Comparison of ENCODE assay signal across 26 cellular contexts in the genomic region with DNA sequence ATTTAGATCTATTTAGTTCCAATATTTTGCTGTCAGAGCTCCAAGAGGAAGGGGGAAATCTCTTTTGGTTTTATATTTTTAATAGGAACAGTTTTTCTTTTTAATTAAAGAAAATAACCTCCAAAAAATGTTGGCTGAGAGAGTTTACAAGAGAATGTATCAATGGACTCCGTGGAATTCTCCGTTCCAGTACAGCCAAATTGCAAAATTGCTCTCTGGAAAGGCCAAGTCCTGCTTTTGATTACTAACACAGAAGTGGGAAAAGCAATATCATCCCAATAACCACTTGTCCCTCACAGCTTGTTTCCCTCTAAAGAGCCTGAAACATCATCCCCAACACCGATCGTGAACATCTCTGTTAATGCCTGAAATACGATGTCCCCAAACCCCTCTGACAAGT. TPM values are rescaled to one million over a fixed set of nuclear protein-coding genes. Genes with fewer than 3 reads are reported as not detected.
"Had no signal": no experiment of that assay in that cellular context is flagged by ENCODE, and none has a peak within 500 bp of the region (broad histone marks: within the 10 kb centered on the region; RNA-seq: fewer than 3 reads in every experiment).

No MANE protein-coding gene starts in this region.

- ATAC-seq: activated CD4-positive, CD25-positive, alpha-beta regulatory T cell treated with anti-CD3 and anti-CD28 coated beads, Interleukin-2, amount 50 U/mL, for 24 hours; activated T-cell treated with anti-CD3 and anti-CD28 coated beads, Interleukin-2, amount 50 U/mL, for 72 hours; effector memory CD8-positive, alpha-beta T cell; naive thymus-derived CD8-positive, alpha-beta T cell; psoas muscle; right lobe of liver; stimulated activated effector memory CD8-positive, alpha-beta T cell treated with anti-CD3 and anti-CD28 coated beads, Interleukin-12 subunit alpha, Interleukin-12 subunit beta, amount 100 ng/mL, for 72 hours had no signal

- H3K4me1 ChIP-seq: adrenal gland, psoas muscle, right lobe of liver, stomach, testis had no signal

- H3K9me3 ChIP-seq: adrenal gland, ovary, right lobe of liver, testis had no signal

- H3K4me3 ChIP-seq: adrenal gland, cardiac muscle cell, ovary, psoas muscle, right lobe of liver, smooth muscle cell, stomach, testis, upper lobe of left lung had no signal

- H3K27ac Mint-ChIP-seq: activated naive CD4-positive, alpha-beta T cell treated with anti-CD3 and anti-CD28 coated beads, Interleukin-2, amount 50 U/mL, for 24 hours; activated T-cell treated with anti-CD3 and anti-CD28 coated beads, Interleukin-2, amount 50 U/mL, for 72 hours; effector memory CD8-positive, alpha-beta T cell; naive thymus-derived CD8-positive, alpha-beta T cell; stimulated activated effector memory CD8-positive, alpha-beta T cell treated with anti-CD3 and anti-CD28 coated beads, Interleukin-12 subunit alpha, Interleukin-12 subunit beta, amount 100 ng/mL, for 72 hours; T-helper 1 cell treated with Interleukin-12 subunit alpha and Interleukin-12 subunit beta and Interleukin-4 antibody, amounts not matched to agents 30 μg/mL and 1 μg/mL, for 36 hours had no signal

- H3K36me3 ChIP-seq: adrenal gland, ovary, right lobe of liver, stomach, upper lobe of left lung had no signal

- FAIRE-seq: frontal cortex had no signal

- DNase-seq: activated CD4-positive, alpha-beta T cell treated with anti-CD3 and anti-CD28 coated beads, Interleukin-2, amount 50 U/mL, for 1 hour; activated effector memory CD4-positive, alpha-beta T cell treated with anti-CD3 and anti-CD28 coated beads, Interleukin-2, amount 50 U/mL, for 16 hours; activated T-cell treated with anti-CD3 and anti-CD28 coated beads, Interleukin-2, amount 50 U/mL, for 72 hours; adrenal gland; effector memory CD8-positive, alpha-beta T cell; head of caudate nucleus; kidney glomerular epithelial cell; naive thymus-derived CD8-positive, alpha-beta T cell; ovary; right lobe of liver; stimulated activated CD4-positive, alpha-beta T cell treated with anti-CD3 and anti-CD28 coated beads, Interleukin-4, amount 100 ng/mL, for 24 hours; stomach; testis; upper lobe of left lung had no signal

- H3K27me3 ChIP-seq: cardiac muscle cell, ovary, right lobe of liver, testis, upper lobe of left lung had no signal

- H3K4me2 ChIP-seq: smooth muscle cell had no signal

- H3K9me3 Mint-ChIP-seq: effector memory CD8-positive, alpha-beta T cell; T-helper 1 cell treated with Interleukin-12 subunit alpha and Interleukin-12 subunit beta and Interleukin-4 antibody, amounts not matched to agents 30 μg/mL and 1 μg/mL, for 36 hours had no signal

- H3K4me3 Mint-ChIP-seq: activated naive CD4-positive, alpha-beta T cell treated with anti-CD3 and anti-CD28 coated beads, Interleukin-2, amount 50 U/mL, for 24 hours; activated T-cell treated with anti-CD3 and anti-CD28 coated beads, Interleukin-2, amount 50 U/mL, for 72 hours; effector memory CD8-positive, alpha-beta T cell; naive thymus-derived CD8-positive, alpha-beta T cell; stimulated activated effector memory CD8-positive, alpha-beta T cell treated with anti-CD3 and anti-CD28 coated beads, Interleukin-12 subunit alpha, Interleukin-12 subunit beta, amount 100 ng/mL, for 72 hours; T-helper 1 cell treated with Interleukin-12 subunit alpha and Interleukin-12 subunit beta and Interleukin-4 antibody, amounts not matched to agents 30 μg/mL and 1 μg/mL, for 36 hours had no signal

- H3K4me1 Mint-ChIP-seq: activated naive CD4-positive, alpha-beta T cell treated with anti-CD3 and anti-CD28 coated beads, Interleukin-2, amount 50 U/mL, for 24 hours; naive thymus-derived CD8-positive, alpha-beta T cell; stimulated activated effector memory CD8-positive, alpha-beta T cell treated with anti-CD3 and anti-CD28 coated beads, Interleukin-12 subunit alpha, Interleukin-12 subunit beta, amount 100 ng/mL, for 72 hours had no signal

- H3K36me3 Mint-ChIP-seq: activated naive CD4-positive, alpha-beta T cell treated with anti-CD3 and anti-CD28 coated beads, Interleukin-2, amount 50 U/mL, for 24 hours; naive thymus-derived CD8-positive, alpha-beta T cell; stimulated activated effector memory CD8-positive, alpha-beta T cell treated with anti-CD3 and anti-CD28 coated beads, Interleukin-12 subunit alpha, Interleukin-12 subunit beta, amount 100 ng/mL, for 72 hours had no signal

- H3K27ac ChIP-seq: adrenal gland, cardiac muscle cell, ovary, psoas muscle, right lobe of liver, stomach, testis had no signal

RNA-seq across cellular contexts. Expression of gene TBX5, which starts 36.9 kb away (rescaled TPM):
- total RNA-seq: activated CD8-positive, alpha-beta memory T cell treated with anti-CD3 and anti-CD28 coated beads for 36 hours; activated T-cell treated with anti-CD3 and anti-CD28 coated beads, Interleukin-2, amount 50 U/mL, for 72 hours; dermis microvascular lymphatic vessel endothelial cell; frontal cortex; liver; mesenteric fat pad; naive thymus-derived CD8-positive, alpha-beta T cell; right lobe of liver; smooth muscle cell; stomach had no signal
